Comparison of ENCODE assay signal across 8 cellular contexts in genomic region chr3:153768559-153769469, GRCh38.
A peak's percentile ranks its signal among the peaks of the same experiment; 100 is the strongest.
DNase-seq lines count a peak whose midpoint lies in the region; ATAC-seq and TF ChIP-seq lines count a peak whose summit lies in the region.

No MANE protein-coding gene starts in this region.

- H3K4me1 ChIP-seq in MM.1S (ENCODE audit: low read length) = no peaks in the 10 kb centered on the region

- H3K36me3 Mint-ChIP-seq in HFFc6 (ENCODE audit: low read depth) (no peaks in the 10 kb centered on the region), T-helper 17 cell (ENCODE audit: low read depth) (no peaks in the 10 kb centered on the region), brain (peaks cover 6% of the 10 kb centered on the region)

- H3F3A ChIP-seq in MM.1S (ENCODE audit: insufficient read depth, low read length) = no peaks in the 10 kb centered on the region

- H3K9me3 ChIP-seq in MM.1S (replicated peaks; ENCODE audit: insufficient read depth, low read length) = no peaks in the 10 kb centered on the region
- no peaks in the 10 kb centered on the region for H3K9me3 ChIP-seq in T-helper 17 cell (ENCODE audit: control insufficient read depth, low read length, poor library complexity, severe bottlenecking)

- no peak overlapping the region for H3K9ac ChIP-seq in MM.1S (ENCODE audit: low read length)

- peak overlapping the region; percentile 13; the same call in 1 of the 2 replicates for H2AFZ ChIP-seq in MM.1S (ENCODE audit: low read length)

- no peaks in the 10 kb centered on the region for H3K9me2 ChIP-seq in MM.1S (replicated peaks; ENCODE audit: insufficient read depth, low read length)

- peaks cover 5% of the 10 kb centered on the region for H3K9me3 Mint-ChIP-seq in HFFc6
- peaks cover 28 to 51% (median 37%) of the 10 kb centered on the region in 5 experiments for H3K9me3 Mint-ChIP-seq in brain

- TF ChIP-seq CTCF in HFFc6 (IDR thresholded peaks at IDR 0.05) (peak; percentile 87), MM.1S (IDR thresholded peaks at IDR 0.05; ENCODE audit: low read length) (peak; percentile 96), brain (conservative IDR thresholded peaks at IDR 0.05) (peak; percentile 67 to 75)

- H3K79me2 ChIP-seq in MM.1S (ENCODE audit: low read length) = no peaks in the 10 kb centered on the region

- H3K27ac Mint-ChIP-seq in HFFc6 = no peak overlapping the region
- H3K27ac Mint-ChIP-seq in T-helper 17 cell = no peak overlapping the region
- no peak overlapping the region for H3K27ac Mint-ChIP-seq in brain

- H3K4me3 Mint-ChIP-seq in HFFc6 (no peak overlapping the region), T-helper 17 cell (no peak overlapping the region), brain (no peak overlapping the region)

- H3K36me3 ChIP-seq in MM.1S (replicated peaks; ENCODE audit: insufficient read depth, low read length) = no peaks in the 10 kb centered on the region

- H3K27me3 Mint-ChIP-seq in HFFc6 (ENCODE audit: insufficient read depth) = no peaks in the 10 kb centered on the region; the same call in none of the 2 replicates
- H3K27me3 Mint-ChIP-seq in T-helper 17 cell = peaks cover 15% of the 10 kb centered on the region
- H3K27me3 Mint-ChIP-seq in brain = peaks cover 4% of the 10 kb centered on the region

- no peak overlapping the region for H3K27ac ChIP-seq in MM.1S (ENCODE audit: low read length)

- H3K4me1 Mint-ChIP-seq in HFFc6 (ENCODE audit: low read depth) (no peaks in the 10 kb centered on the region), T-helper 17 cell (peaks cover 8% of the 10 kb centered on the region), brain (no peaks in the 10 kb centered on the region)

- DNase-seq in SIG-M5 treated with dmso at 0.1 percent for 504 hours (lab: John Stamatoyannopoulos, UW; ENCODE audit: unreplicated experiment) (peak; percentile 65), SIG-M5 (lab: John Stamatoyannopoulos, UW) (no peak), HFFc6 (peak; percentile 41), MM.1S (peak; percentile 79), T-helper 17 cell (peak; percentile 14 to 32 (median 15)), iris pigment epithelial cell (ENCODE audit: low read depth) (peak; percentile 66)
- peak; percentile 16 to 23 for DNase-seq in stimulated activated CD4-positive, alpha-beta T cell treated with anti-CD3 and anti-CD28 coated beads, Interleukin-2, amount 100 ng/mL, for 48 hours

- no peak overlapping the region for H3K4me3 ChIP-seq in MM.1S (ENCODE audit: low read length)

- no peaks in the 10 kb centered on the region for H3K27me3 ChIP-seq in MM.1S (replicated peaks; ENCODE audit: insufficient read depth, low read length)

- H4K20me1 ChIP-seq in MM.1S (ENCODE audit: insufficient read depth, low read length) = no peaks in the 10 kb centered on the region

- ATAC-seq in T-helper 17 cell = peak; percentile 99

- no peak overlapping the region for H3K4me2 ChIP-seq in MM.1S (ENCODE audit: low read depth, low read length)
